ENCODE assay signal across 1 cellular context in the genomic region with DNA sequence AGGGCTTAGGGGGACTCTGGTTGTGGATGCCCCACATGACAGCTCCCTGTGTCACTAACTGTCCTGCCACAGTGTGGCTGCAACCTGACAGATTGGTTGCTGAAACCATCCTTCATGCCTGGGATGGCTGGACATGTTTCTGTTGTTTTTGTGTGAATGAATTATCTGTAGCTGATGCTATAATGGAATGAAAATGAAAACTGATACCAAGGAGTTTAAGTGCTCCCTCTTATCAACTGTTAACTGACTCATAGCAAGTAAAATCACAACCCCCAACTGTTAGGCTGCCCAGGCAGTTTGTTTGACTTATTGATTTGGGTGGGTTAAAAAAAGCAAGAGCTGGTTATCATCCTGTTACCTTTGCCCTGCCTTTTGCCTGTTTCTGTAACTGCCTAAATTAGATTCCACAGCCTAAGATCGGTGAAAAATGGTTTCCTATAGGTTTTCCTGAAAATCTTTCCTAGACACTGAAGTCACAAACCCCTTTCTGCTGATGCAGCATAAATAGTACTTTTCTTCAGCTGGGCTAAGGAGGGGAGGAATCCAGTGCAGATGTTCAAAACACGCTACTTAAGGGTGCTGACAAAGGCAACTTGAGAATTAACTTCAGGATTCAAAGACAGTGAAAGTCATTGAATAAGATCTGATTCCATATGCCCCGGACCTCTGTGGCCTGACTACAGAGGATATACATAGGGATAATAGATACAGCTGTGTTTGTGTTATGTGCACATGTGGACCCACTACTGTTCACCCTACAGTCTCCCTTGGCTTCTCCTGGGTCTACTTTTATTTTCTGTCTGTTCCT.
TF ChIP-seq lines count a peak whose summit lies in the region.

No MANE protein-coding gene starts in this region.

TF ChIP-seq in HepG2, 621 proteins besides CTCF, POLR2A, EP300 and RAD21 (continued from another document and continues in another):
- TF ChIP-seq, protein P1, sequence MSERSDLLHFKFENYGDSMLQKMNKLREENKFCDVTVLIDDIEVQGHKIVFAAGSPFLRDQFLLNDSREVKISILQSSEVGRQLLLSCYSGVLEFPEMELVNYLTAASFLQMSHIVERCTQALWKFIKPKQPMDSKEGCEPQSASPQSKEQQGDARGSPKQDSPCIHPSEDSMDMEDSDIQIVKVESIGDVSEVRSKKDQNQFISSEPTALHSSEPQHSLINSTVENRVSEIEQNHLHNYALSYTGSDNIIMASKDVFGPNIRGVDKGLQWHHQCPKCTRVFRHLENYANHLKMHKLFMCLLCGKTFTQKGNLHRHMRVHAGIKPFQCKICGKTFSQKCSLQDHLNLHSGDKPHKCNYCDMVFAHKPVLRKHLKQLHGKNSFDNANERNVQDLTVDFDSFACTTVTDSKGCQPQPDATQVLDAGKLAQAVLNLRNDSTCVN (CRISPR knock-in tag; IDR thresholded peaks at IDR 0.05; ENCODE audit: borderline replicate concordance), result no peak
- TF ChIP-seq ZNF660 (CRISPR knock-in tag; IDR thresholded peaks at IDR 0.05; ENCODE audit: borderline replicate concordance, low read depth) (no peak), THAP11 (CRISPR knock-in tag; IDR thresholded peaks at IDR 0.05) (peak; percentile 61), SMC3 (IDR thresholded peaks at IDR 0.05; ENCODE audit: low read length) (no peak; the same call in 1 of the 2 replicates), RFX1 (IDR thresholded peaks at IDR 0.05) (no peak), ZNF788 (CRISPR knock-in tag; IDR thresholded peaks at IDR 0.05; ENCODE audit: borderline replicate concordance) (no peak), JUND (CRISPR knock-in tag; IDR thresholded peaks at IDR 0.05) (peak; percentile 63; the same call in 1 of the 2 replicates), PITX1 (CRISPR knock-in tag; IDR thresholded peaks at IDR 0.05) (peak; percentile 80), ZBTB7B (CRISPR knock-in tag; IDR thresholded peaks at IDR 0.05) (peak; percentile 53; the same call in 1 of the 2 replicates), ZFP62 (CRISPR knock-in tag; IDR thresholded peaks at IDR 0.05) (no peak), SMAD3 (CRISPR knock-in tag; IDR thresholded peaks at IDR 0.05) (peak; percentile 92), ZFP90 (CRISPR knock-in tag; IDR thresholded peaks at IDR 0.05; ENCODE audit: borderline replicate concordance) (peak; percentile 18; the same call in 1 of the 2 replicates), CCDC6 (CRISPR knock-in tag; IDR thresholded peaks at IDR 0.05) (0 out of 2 replicates have a peak, but pooled peaks have one; percentile 42), XRCC5 (optimal IDR thresholded peaks at IDR 0.05; ENCODE audit: low read length) (no peak), ATRX (CRISPR knock-in tag; IDR thresholded peaks at IDR 0.05; ENCODE audit: borderline replicate concordance) (no peak), SRSF4 (IDR thresholded peaks at IDR 0.05; ENCODE audit: low read depth, low read length, poor library complexity, severe bottlenecking) (no peak), ZNF775 (CRISPR knock-in tag; IDR thresholded peaks at IDR 0.05; ENCODE audit: borderline replicate concordance) (no peak), ZNF34 (CRISPR knock-in tag; IDR thresholded peaks at IDR 0.05; ENCODE audit: borderline replicate concordance) (no peak), FOXO1 (CRISPR knock-in tag; IDR thresholded peaks at IDR 0.05) (peak; percentile 75; the same call in 1 of the 2 replicates), FOXC1 (CRISPR knock-in tag; IDR thresholded peaks at IDR 0.05; ENCODE audit: borderline replicate concordance) (no peak), ZNF672 (CRISPR knock-in tag; IDR thresholded peaks at IDR 0.05) (no peak), ZMYM4 (CRISPR knock-in tag; IDR thresholded peaks at IDR 0.05) (peak; percentile 44; the same call in 1 of the 2 replicates), MTA1 (CRISPR knock-in tag; IDR thresholded peaks at IDR 0.05; ENCODE audit: borderline replicate concordance) (no peak), CHCHD3 (CRISPR knock-in tag; IDR thresholded peaks at IDR 0.05) (no peak), ZSCAN20 (CRISPR knock-in tag; IDR thresholded peaks at IDR 0.05; ENCODE audit: borderline replicate concordance) (0 out of 2 replicates have a peak, but pooled peaks have one; percentile 40), MED1 (CRISPR knock-in tag; IDR thresholded peaks at IDR 0.05) (peak; percentile 89), TEAD2 (CRISPR knock-in tag; IDR thresholded peaks at IDR 0.05) (no peak), KLF16 (CRISPR knock-in tag; IDR thresholded peaks at IDR 0.05) (peak in 1 of 2 experiments; percentile 71; a peak in 1 of 4 replicates), NFYC (CRISPR knock-in tag; IDR thresholded peaks at IDR 0.05) (0 out of 2 replicates have a peak, but pooled peaks have one; percentile 12), NCOR1 (IDR thresholded peaks at IDR 0.05; ENCODE audit: borderline replicate concordance, low read length) (no peak; the same call in 1 of the 2 replicates), ZSCAN31 (CRISPR knock-in tag; IDR thresholded peaks at IDR 0.05; ENCODE audit: low read depth) (no peak; the same call in 1 of the 2 replicates), RBM22 (optimal IDR thresholded peaks at IDR 0.05; ENCODE audit: low read length) (no peak), ATM (IDR thresholded peaks at IDR 0.05; ENCODE audit: borderline replicate concordance) (no peak), YY1 (IDR thresholded peaks at IDR 0.05; ENCODE audit: insufficient read depth, insufficient replicate concordance, low read depth, low read length) (no peak), PHB2 (IDR thresholded peaks at IDR 0.05; ENCODE audit: partially characterized antibody) (no peak)
- TF ChIP-seq, protein P2, sequence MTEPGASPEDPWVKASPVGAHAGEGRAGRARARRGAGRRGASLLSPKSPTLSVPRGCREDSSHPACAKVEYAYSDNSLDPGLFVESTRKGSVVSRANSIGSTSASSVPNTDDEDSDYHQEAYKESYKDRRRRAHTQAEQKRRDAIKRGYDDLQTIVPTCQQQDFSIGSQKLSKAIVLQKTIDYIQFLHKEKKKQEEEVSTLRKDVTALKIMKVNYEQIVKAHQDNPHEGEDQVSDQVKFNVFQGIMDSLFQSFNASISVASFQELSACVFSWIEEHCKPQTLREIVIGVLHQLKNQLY (CRISPR knock-in tag; IDR thresholded peaks at IDR 0.05), result no peak
- TF ChIP-seq, protein P3, sequence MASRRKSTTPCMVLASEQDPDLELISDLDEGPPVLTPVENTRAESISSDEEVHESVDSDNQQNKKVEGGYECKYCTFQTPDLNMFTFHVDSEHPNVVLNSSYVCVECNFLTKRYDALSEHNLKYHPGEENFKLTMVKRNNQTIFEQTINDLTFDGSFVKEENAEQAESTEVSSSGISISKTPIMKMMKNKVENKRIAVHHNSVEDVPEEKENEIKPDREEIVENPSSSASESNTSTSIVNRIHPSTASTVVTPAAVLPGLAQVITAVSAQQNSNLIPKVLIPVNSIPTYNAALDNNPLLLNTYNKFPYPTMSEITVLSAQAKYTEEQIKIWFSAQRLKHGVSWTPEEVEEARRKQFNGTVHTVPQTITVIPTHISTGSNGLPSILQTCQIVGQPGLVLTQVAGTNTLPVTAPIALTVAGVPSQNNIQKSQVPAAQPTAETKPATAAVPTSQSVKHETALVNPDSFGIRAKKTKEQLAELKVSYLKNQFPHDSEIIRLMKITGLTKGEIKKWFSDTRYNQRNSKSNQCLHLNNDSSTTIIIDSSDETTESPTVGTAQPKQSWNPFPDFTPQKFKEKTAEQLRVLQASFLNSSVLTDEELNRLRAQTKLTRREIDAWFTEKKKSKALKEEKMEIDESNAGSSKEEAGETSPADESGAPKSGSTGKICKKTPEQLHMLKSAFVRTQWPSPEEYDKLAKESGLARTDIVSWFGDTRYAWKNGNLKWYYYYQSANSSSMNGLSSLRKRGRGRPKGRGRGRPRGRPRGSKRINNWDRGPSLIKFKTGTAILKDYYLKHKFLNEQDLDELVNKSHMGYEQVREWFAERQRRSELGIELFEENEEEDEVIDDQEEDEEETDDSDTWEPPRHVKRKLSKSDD (CRISPR knock-in tag; IDR thresholded peaks at IDR 0.05; ENCODE audit: low read depth), result no peak
- TF ChIP-seq, protein P4, sequence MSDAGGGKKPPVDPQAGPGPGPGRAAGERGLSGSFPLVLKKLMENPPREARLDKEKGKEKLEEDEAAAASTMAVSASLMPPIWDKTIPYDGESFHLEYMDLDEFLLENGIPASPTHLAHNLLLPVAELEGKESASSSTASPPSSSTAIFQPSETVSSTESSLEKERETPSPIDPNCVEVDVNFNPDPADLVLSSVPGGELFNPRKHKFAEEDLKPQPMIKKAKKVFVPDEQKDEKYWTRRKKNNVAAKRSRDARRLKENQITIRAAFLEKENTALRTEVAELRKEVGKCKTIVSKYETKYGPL (CRISPR knock-in tag; IDR thresholded peaks at IDR 0.05), result no peak
- TF ChIP-seq, protein P5, sequence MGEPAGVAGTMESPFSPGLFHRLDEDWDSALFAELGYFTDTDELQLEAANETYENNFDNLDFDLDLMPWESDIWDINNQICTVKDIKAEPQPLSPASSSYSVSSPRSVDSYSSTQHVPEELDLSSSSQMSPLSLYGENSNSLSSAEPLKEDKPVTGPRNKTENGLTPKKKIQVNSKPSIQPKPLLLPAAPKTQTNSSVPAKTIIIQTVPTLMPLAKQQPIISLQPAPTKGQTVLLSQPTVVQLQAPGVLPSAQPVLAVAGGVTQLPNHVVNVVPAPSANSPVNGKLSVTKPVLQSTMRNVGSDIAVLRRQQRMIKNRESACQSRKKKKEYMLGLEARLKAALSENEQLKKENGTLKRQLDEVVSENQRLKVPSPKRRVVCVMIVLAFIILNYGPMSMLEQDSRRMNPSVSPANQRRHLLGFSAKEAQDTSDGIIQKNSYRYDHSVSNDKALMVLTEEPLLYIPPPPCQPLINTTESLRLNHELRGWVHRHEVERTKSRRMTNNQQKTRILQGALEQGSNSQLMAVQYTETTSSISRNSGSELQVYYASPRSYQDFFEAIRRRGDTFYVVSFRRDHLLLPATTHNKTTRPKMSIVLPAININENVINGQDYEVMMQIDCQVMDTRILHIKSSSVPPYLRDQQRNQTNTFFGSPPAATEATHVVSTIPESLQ (CRISPR knock-in tag; conservative IDR thresholded peaks at IDR 0.05), result no peak
- TF ChIP-seq, protein P6, sequence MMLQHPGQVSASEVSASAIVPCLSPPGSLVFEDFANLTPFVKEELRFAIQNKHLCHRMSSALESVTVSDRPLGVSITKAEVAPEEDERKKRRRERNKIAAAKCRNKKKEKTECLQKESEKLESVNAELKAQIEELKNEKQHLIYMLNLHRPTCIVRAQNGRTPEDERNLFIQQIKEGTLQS (CRISPR knock-in tag; IDR thresholded peaks at IDR 0.05), result peak; percentile 42; the same call in 1 of the 2 replicates
- TF ChIP-seq, protein P7, sequence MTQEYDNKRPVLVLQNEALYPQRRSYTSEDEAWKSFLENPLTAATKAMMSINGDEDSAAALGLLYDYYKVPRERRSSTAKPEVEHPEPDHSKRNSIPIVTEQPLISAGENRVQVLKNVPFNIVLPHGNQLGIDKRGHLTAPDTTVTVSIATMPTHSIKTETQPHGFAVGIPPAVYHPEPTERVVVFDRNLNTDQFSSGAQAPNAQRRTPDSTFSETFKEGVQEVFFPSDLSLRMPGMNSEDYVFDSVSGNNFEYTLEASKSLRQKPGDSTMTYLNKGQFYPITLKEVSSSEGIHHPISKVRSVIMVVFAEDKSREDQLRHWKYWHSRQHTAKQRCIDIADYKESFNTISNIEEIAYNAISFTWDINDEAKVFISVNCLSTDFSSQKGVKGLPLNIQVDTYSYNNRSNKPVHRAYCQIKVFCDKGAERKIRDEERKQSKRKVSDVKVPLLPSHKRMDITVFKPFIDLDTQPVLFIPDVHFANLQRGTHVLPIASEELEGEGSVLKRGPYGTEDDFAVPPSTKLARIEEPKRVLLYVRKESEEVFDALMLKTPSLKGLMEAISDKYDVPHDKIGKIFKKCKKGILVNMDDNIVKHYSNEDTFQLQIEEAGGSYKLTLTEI (CRISPR knock-in tag; conservative IDR thresholded peaks at IDR 0.05), result no peak
- TF ChIP-seq, protein P8, sequence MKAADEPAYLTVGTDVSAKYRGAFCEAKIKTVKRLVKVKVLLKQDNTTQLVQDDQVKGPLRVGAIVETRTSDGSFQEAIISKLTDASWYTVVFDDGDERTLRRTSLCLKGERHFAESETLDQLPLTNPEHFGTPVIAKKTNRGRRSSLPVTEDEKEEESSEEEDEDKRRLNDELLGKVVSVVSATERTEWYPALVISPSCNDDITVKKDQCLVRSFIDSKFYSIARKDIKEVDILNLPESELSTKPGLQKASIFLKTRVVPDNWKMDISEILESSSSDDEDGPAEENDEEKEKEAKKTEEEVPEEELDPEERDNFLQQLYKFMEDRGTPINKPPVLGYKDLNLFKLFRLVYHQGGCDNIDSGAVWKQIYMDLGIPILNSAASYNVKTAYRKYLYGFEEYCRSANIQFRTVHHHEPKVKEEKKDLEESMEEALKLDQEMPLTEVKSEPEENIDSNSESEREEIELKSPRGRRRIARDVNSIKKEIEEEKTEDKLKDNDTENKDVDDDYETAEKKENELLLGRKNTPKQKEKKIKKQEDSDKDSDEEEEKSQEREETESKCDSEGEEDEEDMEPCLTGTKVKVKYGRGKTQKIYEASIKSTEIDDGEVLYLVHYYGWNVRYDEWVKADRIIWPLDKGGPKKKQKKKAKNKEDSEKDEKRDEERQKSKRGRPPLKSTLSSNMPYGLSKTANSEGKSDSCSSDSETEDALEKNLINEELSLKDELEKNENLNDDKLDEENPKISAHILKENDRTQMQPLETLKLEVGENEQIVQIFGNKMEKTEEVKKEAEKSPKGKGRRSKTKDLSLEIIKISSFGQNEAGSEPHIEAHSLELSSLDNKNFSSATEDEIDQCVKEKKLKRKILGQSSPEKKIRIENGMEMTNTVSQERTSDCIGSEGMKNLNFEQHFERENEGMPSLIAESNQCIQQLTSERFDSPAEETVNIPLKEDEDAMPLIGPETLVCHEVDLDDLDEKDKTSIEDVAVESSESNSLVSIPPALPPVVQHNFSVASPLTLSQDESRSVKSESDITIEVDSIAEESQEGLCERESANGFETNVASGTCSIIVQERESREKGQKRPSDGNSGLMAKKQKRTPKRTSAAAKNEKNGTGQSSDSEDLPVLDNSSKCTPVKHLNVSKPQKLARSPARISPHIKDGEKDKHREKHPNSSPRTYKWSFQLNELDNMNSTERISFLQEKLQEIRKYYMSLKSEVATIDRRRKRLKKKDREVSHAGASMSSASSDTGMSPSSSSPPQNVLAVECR (CRISPR knock-in tag; IDR thresholded peaks at IDR 0.05; ENCODE audit: borderline replicate concordance), result no peak; the same call in 1 of the 2 replicates
